In the genomic region with DNA sequence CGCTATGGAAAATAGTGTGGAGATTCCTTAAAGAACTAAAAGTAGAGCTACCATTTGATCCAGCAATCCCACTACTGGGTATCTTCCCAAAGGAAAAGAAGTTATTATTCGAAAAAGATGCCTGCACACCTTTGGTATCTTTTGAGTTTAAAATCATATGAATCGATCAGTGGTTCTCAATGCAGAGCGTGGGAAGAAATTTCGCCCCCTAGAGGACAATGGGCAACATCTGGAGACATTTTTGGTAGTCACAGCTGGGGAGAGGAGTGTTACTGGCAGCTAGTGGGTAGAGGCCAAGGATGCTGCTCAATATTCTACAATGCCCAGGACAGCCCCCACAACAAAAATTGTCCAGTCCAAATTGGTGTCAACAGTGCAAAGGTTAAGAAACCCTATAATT, we compare ENCODE assay signal across 1 cellular context.
TF ChIP-seq lines count a peak whose summit lies in the region.

No MANE protein-coding gene starts in this region.

TF ChIP-seq in IMR-90, 13 proteins besides CTCF, POLR2A, EP300 and RAD21 (continued from another document):
- TF ChIP-seq, protein P1, sequence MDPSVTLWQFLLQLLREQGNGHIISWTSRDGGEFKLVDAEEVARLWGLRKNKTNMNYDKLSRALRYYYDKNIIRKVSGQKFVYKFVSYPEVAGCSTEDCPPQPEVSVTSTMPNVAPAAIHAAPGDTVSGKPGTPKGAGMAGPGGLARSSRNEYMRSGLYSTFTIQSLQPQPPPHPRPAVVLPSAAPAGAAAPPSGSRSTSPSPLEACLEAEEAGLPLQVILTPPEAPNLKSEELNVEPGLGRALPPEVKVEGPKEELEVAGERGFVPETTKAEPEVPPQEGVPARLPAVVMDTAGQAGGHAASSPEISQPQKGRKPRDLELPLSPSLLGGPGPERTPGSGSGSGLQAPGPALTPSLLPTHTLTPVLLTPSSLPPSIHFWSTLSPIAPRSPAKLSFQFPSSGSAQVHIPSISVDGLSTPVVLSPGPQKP (IDR thresholded peaks at IDR 0.05; ENCODE audit: borderline replicate concordance, low read depth, low read length), result no peak
- TF ChIP-seq FOS (IDR thresholded peaks at IDR 0.05; ENCODE audit: low read depth, low read length), result no peak
- TF ChIP-seq, protein P2, sequence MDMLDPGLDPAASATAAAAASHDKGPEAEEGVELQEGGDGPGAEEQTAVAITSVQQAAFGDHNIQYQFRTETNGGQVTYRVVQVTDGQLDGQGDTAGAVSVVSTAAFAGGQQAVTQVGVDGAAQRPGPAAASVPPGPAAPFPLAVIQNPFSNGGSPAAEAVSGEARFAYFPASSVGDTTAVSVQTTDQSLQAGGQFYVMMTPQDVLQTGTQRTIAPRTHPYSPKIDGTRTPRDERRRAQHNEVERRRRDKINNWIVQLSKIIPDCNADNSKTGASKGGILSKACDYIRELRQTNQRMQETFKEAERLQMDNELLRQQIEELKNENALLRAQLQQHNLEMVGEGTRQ (IDR thresholded peaks at IDR 0.05; ENCODE audit: low read depth, low read length), result no peak
- no peak for TF ChIP-seq SMC3 (IDR thresholded peaks at IDR 0.05; ENCODE audit: low read depth, low read length)
- no peak for TF ChIP-seq MXI1 (IDR thresholded peaks at IDR 0.05; ENCODE audit: borderline replicate concordance, low read depth, low read length)
- no peak for TF ChIP-seq MAFK (IDR thresholded peaks at IDR 0.05; ENCODE audit: low read depth, low read length)
- TF ChIP-seq CHD1 (IDR thresholded peaks at IDR 0.05; ENCODE audit: low read depth, low read length), result no peak
